Comparison of ENCODE assay signal across 17 cellular contexts in the genomic region with DNA sequence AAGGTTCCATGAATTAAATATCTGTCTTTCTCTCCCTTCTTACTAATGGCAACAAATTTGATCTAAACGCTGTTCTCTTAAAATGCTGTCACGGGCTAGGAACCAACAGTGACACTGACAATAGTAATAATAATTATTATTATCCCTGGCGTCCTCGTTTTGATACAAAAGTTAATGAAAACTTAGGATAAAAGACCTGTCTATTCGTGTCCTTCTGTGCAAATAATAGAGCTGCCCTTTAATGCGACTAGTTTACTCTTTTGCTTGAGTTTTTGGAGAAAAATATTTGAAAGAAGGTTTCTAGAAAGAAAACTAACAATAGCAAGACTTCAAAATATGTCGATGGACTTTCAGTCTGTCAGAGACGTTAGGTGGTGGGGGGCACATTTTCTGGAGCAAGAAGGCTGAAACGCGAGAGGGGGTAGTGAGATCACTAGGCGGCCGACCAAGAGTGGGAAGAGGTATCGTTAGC. TPM values are rescaled to one million over a fixed set of nuclear protein-coding genes. Genes with fewer than 3 reads are reported as not detected.
A peak's percentile ranks its signal among the peaks of the same experiment; 100 is the strongest.
DNase-seq lines count a peak whose midpoint lies in the region; ATAC-seq and TF ChIP-seq lines count a peak whose summit lies in the region.
"Had no signal": no experiment of that assay in that cellular context is flagged by ENCODE, and none has a peak within 500 bp of the region (broad histone marks: within the 10 kb centered on the region; RNA-seq: fewer than 3 reads in every experiment).

No MANE protein-coding gene starts in this region.

- TF ChIP-seq RAD21 in SK-N-SH (IDR thresholded peaks at IDR 0.05; ENCODE audit: low read length) = no peak

- H2AFZ ChIP-seq in SK-N-SH (ENCODE audit: low read depth) = no peak overlapping the region
- H2AFZ ChIP-seq: PC-9 had no signal

- DNase-seq in SK-N-SH (no peak), endodermal cell (no peak), testis (no peak), upper lobe of right lung (no peak), esophagus squamous epithelium (lab: John Stamatoyannopoulos, UW) (no peak), NCI-H510A treated with DMSO at 0.1 percent for 48 hours (lab: John Stamatoyannopoulos, UW) (no peak)
- DNase-seq: activated CD8-positive, alpha-beta memory T cell treated with anti-CD3 and anti-CD28 coated beads, Interleukin-2, amount 50 U/mL, for 4 hours; activated naive CD4-positive, alpha-beta T cell treated with Interleukin-2 at 50 U/mL for 16 hours; cortex of kidney; NCI-H1417 treated with DMSO at 0.1 percent for 48 hours; NCI-H2171 treated with DMSO at 0.1 percent for 48 hours; PC-9 had no signal

- intact Hi-C loops in testis (cut with DNase I; ENCODE audit: low total_unique reads) (no loop called here), upper lobe of right lung (cut with DNase I) (no loop called here), esophagus squamous epithelium (cut with DNase I) (no loop called here)

- H3K4me3 Mint-ChIP-seq in endodermal cell (peak overlapping the region; percentile 54), nephron (peak overlapping the region; percentile 65 to 92 (median 89))

- peaks cover 78% of the 10 kb centered on the region for H3K27me3 ChIP-seq in SK-N-SH (ENCODE audit: insufficient read depth)
- peaks cover 99% of the 10 kb centered on the region for H3K27me3 ChIP-seq in endodermal cell (ENCODE audit: control insufficient read depth, insufficient read depth, low read length, poor library complexity, severe bottlenecking)
- no peaks in the 10 kb centered on the region for H3K27me3 ChIP-seq in testis
- H3K27me3 ChIP-seq in upper lobe of right lung = peaks cover 91% of the 10 kb centered on the region
- peaks cover 12 to 100% (median 37%) of the 10 kb centered on the region in 4 donors for H3K27me3 ChIP-seq in esophagus squamous epithelium

- POLR2A ChIA-PET in SK-N-SH (lab: Yijun Ruan, JAX) = interaction anchor here (0.6 kb wide), 1 partner anchor 912 kb away, joined by 3 read pairs; no protein-coding TSS in a partner anchor

- TF ChIP-seq EP300 in SK-N-SH (IDR thresholded peaks at IDR 0.05; ENCODE audit: borderline replicate concordance in 1 of 2, low read depth in 1 of 2, low read length in 1 of 2) = no peak

- ATAC-seq in SK-N-SH treated with all-trans-retinoic acid at 6 μM for 48 hours (no peak), upper lobe of right lung (no peak)

- CTCF ChIA-PET in SK-N-SH (lab: Yijun Ruan, JAX) = no interaction called here

- no peaks in the 10 kb centered on the region for H3K36me3 ChIP-seq in SK-N-SH (replicated peaks in 1 of 2; ENCODE audit: control insufficient read depth in 1 of 2, insufficient read depth in 2 of 2, low read length in 1 of 2)
- no peaks in the 10 kb centered on the region for H3K36me3 ChIP-seq in endodermal cell (ENCODE audit: control insufficient read depth, insufficient read depth, low read length)
- no peaks in the 10 kb centered on the region for H3K36me3 ChIP-seq in testis (ENCODE audit: low read depth, missing control alignments)
- H3K36me3 ChIP-seq in upper lobe of right lung = no peaks in the 10 kb centered on the region
- H3K36me3 ChIP-seq in esophagus squamous epithelium = no peaks in the 10 kb centered on the region
- H3K36me3 ChIP-seq: SJSA1 had no signal

- no peaks in the 10 kb centered on the region for H3F3A ChIP-seq in SK-N-SH (replicated peaks; ENCODE audit: insufficient read depth)

- peak overlapping the region; percentile 60; the same call in 1 of the 2 replicates for H3K4me2 ChIP-seq in SK-N-SH
- H3K4me2 ChIP-seq: PC-9 had no signal

- H3K4me3 ChIP-seq in SK-N-SH (ENCODE audit: low read depth in 2 of 2, low read length in 1 of 2) (no peak overlapping the region), endodermal cell (ENCODE audit: low read length) (peak overlapping the region; percentile 76), testis (peak overlapping the region; percentile 15 to 36), upper lobe of right lung (no peak overlapping the region), esophagus squamous epithelium (peak overlapping the region in 2 of 4 donors; percentile 44 to 60)
- H3K4me3 ChIP-seq: PC-9, SJSA1 had no signal

- 2% methylated on average over 13 of the region's 13 CpGs for WGBS in SK-N-SH (ENCODE audit: low lambda C conversion rate)
- 11 to 14% methylated on average over 8 to 13 of the region's 13 CpGs for whole genome bisulfite sequencing in endodermal cell (ENCODE audit: insufficient coverage in 1 of 2, insufficient read length in 1 of 2), 2 experiments
- WGBS in testis, 2 donors = 3 to 4% methylated on average over 13 of the region's 13 CpGs
- 12 to 18% methylated on average over 13 of the region's 13 CpGs for WGBS in esophagus squamous epithelium, 2 donors

- no peak for TF ChIP-seq CTCF in SK-N-SH (IDR thresholded peaks at IDR 0.05)
- TF ChIP-seq CTCF in endodermal cell (conservative IDR thresholded peaks at IDR 0.05) = no peak
- no peak for TF ChIP-seq CTCF in nephron (IDR thresholded peaks at IDR 0.05; ENCODE audit: unreplicated experiment in 3 of 3)
- no peak for TF ChIP-seq CTCF in testis (IDR thresholded peaks at IDR 0.05)
- TF ChIP-seq CTCF in upper lobe of right lung (IDR thresholded peaks at IDR 0.05) = no peak
- no peak for TF ChIP-seq CTCF in esophagus squamous epithelium (IDR thresholded peaks at IDR 0.05)

- H3K4me1 Mint-ChIP-seq in endodermal cell (peaks cover 15% of the 10 kb centered on the region), nephron (peaks cover 42% of the 10 kb centered on the region)

- H3K36me3 Mint-ChIP-seq in endodermal cell (ENCODE audit: low read depth) (no peaks in the 10 kb centered on the region), nephron (ENCODE audit: low read depth) (no peaks in the 10 kb centered on the region)

- H4K20me1 ChIP-seq in SK-N-SH (ENCODE audit: insufficient read depth) = no peaks in the 10 kb centered on the region

- H3K9me3 ChIP-seq in SK-N-SH (no peaks in the 10 kb centered on the region), endodermal cell (ENCODE audit: control insufficient read depth, low read length) (no peaks in the 10 kb centered on the region), testis (no peaks in the 10 kb centered on the region), upper lobe of right lung (no peaks in the 10 kb centered on the region), esophagus squamous epithelium (no peaks in the 10 kb centered on the region)
- H3K9me3 ChIP-seq: SJSA1 had no signal

- H3K9me3 Mint-ChIP-seq in endodermal cell (no peaks in the 10 kb centered on the region), nephron (no peaks in the 10 kb centered on the region)

- H3K79me2 ChIP-seq in SK-N-SH (ENCODE audit: insufficient read depth) = no peaks in the 10 kb centered on the region

- TF ChIP-seq POLR2A in testis (IDR thresholded peaks at IDR 0.05) = no peak
- no peak for TF ChIP-seq POLR2A in esophagus squamous epithelium (IDR thresholded peaks at IDR 0.05)

- H3K27ac ChIP-seq in SK-N-SH (ENCODE audit: low read depth in 2 of 2, low read length in 1 of 2) = no peak overlapping the region
- H3K27ac ChIP-seq in endodermal cell (ENCODE audit: low read depth, low read length) = no peak overlapping the region
- no peak overlapping the region for H3K27ac ChIP-seq in testis
- H3K27ac ChIP-seq in upper lobe of right lung = no peak overlapping the region
- H3K27ac ChIP-seq in esophagus squamous epithelium = no peak overlapping the region
- H3K27ac ChIP-seq: 22Rv1, PC-9, SJSA1 had no signal

- H3K27ac Mint-ChIP-seq in endodermal cell (no peak overlapping the region), nephron (peak overlapping the region in 1 of 3 experiments; percentile 27)

- no peaks in the 10 kb centered on the region for H3K9me2 ChIP-seq in SK-N-SH

- H3K4me1 ChIP-seq in SK-N-SH (ENCODE audit: control insufficient read depth in 1 of 2, insufficient read depth in 2 of 2, low read depth in 1 of 2, low read length in 1 of 2) (peaks cover 3 to 4% of the 10 kb centered on the region in 2 experiments; a peak in 1 of 4 replicates), endodermal cell (ENCODE audit: control insufficient read depth, insufficient read depth, low read length) (no peaks in the 10 kb centered on the region), testis (peaks cover 8% of the 10 kb centered on the region), upper lobe of right lung (peaks cover 8% of the 10 kb centered on the region), esophagus squamous epithelium (peaks cover 17 to 34% (median 24%) of the 10 kb centered on the region in 3 donors)

- H3K9ac ChIP-seq in SK-N-SH = no peak overlapping the region
- no peak overlapping the region for H3K9ac ChIP-seq in endodermal cell (ENCODE audit: extremely low read depth, low read length, poor library complexity, severe bottlenecking)

- H3K27me3 Mint-ChIP-seq in endodermal cell (ENCODE audit: insufficient read depth) (peaks cover 96% of the 10 kb centered on the region), nephron (ENCODE audit: low read depth) (peaks cover 98% of the 10 kb centered on the region)

TF ChIP-seq in SK-N-SH, 30 proteins besides CTCF, POLR2A, EP300 and RAD21 (continues in another document):
- TF ChIP-seq, protein P1, sequence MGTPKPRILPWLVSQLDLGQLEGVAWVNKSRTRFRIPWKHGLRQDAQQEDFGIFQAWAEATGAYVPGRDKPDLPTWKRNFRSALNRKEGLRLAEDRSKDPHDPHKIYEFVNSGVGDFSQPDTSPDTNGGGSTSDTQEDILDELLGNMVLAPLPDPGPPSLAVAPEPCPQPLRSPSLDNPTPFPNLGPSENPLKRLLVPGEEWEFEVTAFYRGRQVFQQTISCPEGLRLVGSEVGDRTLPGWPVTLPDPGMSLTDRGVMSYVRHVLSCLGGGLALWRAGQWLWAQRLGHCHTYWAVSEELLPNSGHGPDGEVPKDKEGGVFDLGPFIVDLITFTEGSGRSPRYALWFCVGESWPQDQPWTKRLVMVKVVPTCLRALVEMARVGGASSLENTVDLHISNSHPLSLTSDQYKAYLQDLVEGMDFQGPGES (IDR thresholded peaks at IDR 0.05; ENCODE audit: low read depth, low read length) = no peak

TF ChIP-seq in SK-N-SH treated with all-trans-retinoic acid at 6 μM for 48 hours, 23 proteins besides CTCF, POLR2A, EP300 and RAD21 (continues in another document):
- TF ChIP-seq ESRRG (CRISPR knock-in tag; IDR thresholded peaks at IDR 0.05) (no peak), ZFP30 (CRISPR knock-in tag; IDR thresholded peaks at IDR 0.05) (no peak), GLIS3 (CRISPR knock-in tag; IDR thresholded peaks at IDR 0.05) (no peak), OSR1 (CRISPR knock-in tag; IDR thresholded peaks at IDR 0.05) (no peak), SNAI2 (CRISPR knock-in tag; IDR thresholded peaks at IDR 0.05) (no peak), RARB (CRISPR knock-in tag; IDR thresholded peaks at IDR 0.05) (no peak), ARNTL (CRISPR knock-in tag; IDR thresholded peaks at IDR 0.05; ENCODE audit: borderline replicate concordance, low read depth) (no peak), ISL1 (CRISPR knock-in tag; IDR thresholded peaks at IDR 0.05) (no peak)

RNA-seq across cellular contexts. Expression of gene VGLL2, which starts 4.3 kb away (rescaled TPM):
- polyA plus RNA-seq in SK-N-SH (2012; rRNA removed) (0.02 TPM in 1 of 2 replicates, not detected in the other), testis (ENCODE audit: insufficient read depth, low read depth, low replicate concordance) (1.7 TPM)
- not detected in 2 replicates for polyA plus RNA-seq in SK-N-SH (2012; cell fraction: cytosol; rRNA removed)
- not detected in 2 replicates for polyA plus RNA-seq in SK-N-SH (2012; cell fraction: nucleus; rRNA removed)
- total RNA-seq in endodermal cell (under 1 TPM in 1 of 2 donors, not detected in 1; 0.15 TPM), testis (1 to 10 TPM; 1.7 TPM), upper lobe of right lung (not detected), esophagus squamous epithelium (not detected)
- not detected for polyA plus RNA-seq in endodermal cell (2013, experiment 1 of 2)
- polyA plus RNA-seq in endodermal cell (2013, experiment 2 of 2) = not detected
- total RNA-seq: PC-9 had no signal
- polyA plus RNA-seq: BJ had no signal

Comparison
In these comparisons a context has a peak if more than half of its experiments do, and no peak if none do; other contexts are left out.
1. H3K4me3 ChIP-seq: peak in endodermal cell (single experiment) and testis (2 of 2); none in SK-N-SH (0 of 2) and upper lobe of right lung (single experiment).